18 cellular contexts compared by ENCODE assay signal in genomic region chr4:140688711-140689598, GRCh38.
DNase-seq lines count a peak whose midpoint lies in the region; ATAC-seq, FAIRE-seq and TF ChIP-seq lines count a peak whose summit lies in the region.
"Had no signal": no experiment of that assay in that cellular context is flagged by ENCODE, and none has a peak within 500 bp of the region (broad histone marks: within the 10 kb centered on the region; RNA-seq: fewer than 3 reads in every experiment).

No MANE protein-coding gene starts in this region.

- H2AFZ ChIP-seq in astrocyte (ENCODE audit: low read depth, low read length): no peak overlapping the region

- peaks cover 2% of the 10 kb centered on the region for H3K36me3 ChIP-seq in astrocyte (ENCODE audit: insufficient read depth, low read length)

- no peaks in the 10 kb centered on the region for H3K36me3 Mint-ChIP-seq in HFFc6 (ENCODE audit: low read depth)
- no peaks in the 10 kb centered on the region for H3K36me3 Mint-ChIP-seq in astrocyte (ENCODE audit: low read depth, unreplicated experiment)

- H3K4me3 ChIP-seq in AG10803 (ENCODE audit: low read length): no peak overlapping the region
- no peak overlapping the region for H3K4me3 ChIP-seq in astrocyte (ENCODE audit: insufficient read depth, low read depth, low read length)
- H3K4me3 ChIP-seq: K562, upper lobe of left lung had no signal

- H3K27ac ChIP-seq in astrocyte (ENCODE audit: low read depth, low read length): no peak overlapping the region

- H3K9me3 Mint-ChIP-seq in HFFc6 (no peaks in the 10 kb centered on the region), astrocyte (ENCODE audit: unreplicated experiment) (no peaks in the 10 kb centered on the region)
- H3K9me3 Mint-ChIP-seq: activated CD8-positive, alpha-beta T cell treated with anti-CD3 and anti-CD28 coated beads for 36 hours; activated T-helper 1 cell treated with anti-CD3 and anti-CD28 coated beads, Interleukin-12 subunit alpha, Interleukin-12 subunit beta, Interleukin-2, Interleukin-4 antibody, amounts not matched to agents 30 ng/mL and 10 ng/mL and 1 ng/mL, durations not matched to agents 14 hours and 24 hours and 36 hours had no signal

- H3K9me3 ChIP-seq in astrocyte (ENCODE audit: insufficient read depth, low read depth, low read length): no peaks in the 10 kb centered on the region
- H3K9me3 ChIP-seq: upper lobe of left lung had no signal

- TF ChIP-seq CTCF in AG10803 (conservative IDR thresholded peaks at IDR 0.05; ENCODE audit: low read length): no peak
- TF ChIP-seq CTCF in HFFc6 (IDR thresholded peaks at IDR 0.05): no peak
- no peak for TF ChIP-seq CTCF in astrocyte (IDR thresholded peaks at IDR 0.05; ENCODE audit: insufficient read depth, low read depth, low read length)

- FAIRE-seq in astrocyte (lab: Jason Lieb, UNC): no peak
- FAIRE-seq: D721Med, H1, K562 had no signal

- peaks cover 10% of the 10 kb centered on the region for H3K4me1 ChIP-seq in astrocyte (ENCODE audit: insufficient read depth, low read length)

- H3K4me1 Mint-ChIP-seq in HFFc6 (ENCODE audit: low read depth): peaks cover 44% of the 10 kb centered on the region
- peaks cover 20% of the 10 kb centered on the region for H3K4me1 Mint-ChIP-seq in astrocyte (ENCODE audit: low read depth, unreplicated experiment)

- H3K27me3 ChIP-seq in astrocyte (ENCODE audit: insufficient read depth, low read length): no peaks in the 10 kb centered on the region
- H3K27me3 ChIP-seq: upper lobe of left lung had no signal

- peak overlapping the region; percentile 52 for H3K27ac Mint-ChIP-seq in HFFc6
- H3K27ac Mint-ChIP-seq in astrocyte (ENCODE audit: unreplicated experiment): peak overlapping the region; percentile 86
- H3K27ac Mint-ChIP-seq: activated CD8-positive, alpha-beta T cell treated with anti-CD3 and anti-CD28 coated beads for 36 hours; activated T-helper 1 cell treated with anti-CD3 and anti-CD28 coated beads, Interleukin-12 subunit alpha, Interleukin-12 subunit beta, Interleukin-2, Interleukin-4 antibody, amounts not matched to agents 30 ng/mL and 10 ng/mL and 1 ng/mL, durations not matched to agents 14 hours and 24 hours and 36 hours had no signal

- no peaks in the 10 kb centered on the region; the same call in 1 of the 2 replicates for H3K27me3 Mint-ChIP-seq in HFFc6 (ENCODE audit: insufficient read depth)
- no peaks in the 10 kb centered on the region for H3K27me3 Mint-ChIP-seq in astrocyte (ENCODE audit: low read depth, unreplicated experiment)

- H3K4me3 Mint-ChIP-seq in HFFc6 (no peak overlapping the region), astrocyte (ENCODE audit: unreplicated experiment) (peak overlapping the region; percentile 50)
- H3K4me3 Mint-ChIP-seq: activated CD8-positive, alpha-beta T cell treated with anti-CD3 and anti-CD28 coated beads for 36 hours; activated T-helper 1 cell treated with anti-CD3 and anti-CD28 coated beads, Interleukin-12 subunit alpha, Interleukin-12 subunit beta, Interleukin-2, Interleukin-4 antibody, amounts not matched to agents 30 ng/mL and 10 ng/mL and 1 ng/mL, durations not matched to agents 14 hours and 24 hours and 36 hours had no signal

- ATAC-seq in GM21528 (IDR thresholded peaks at IDR 0.05; ENCODE audit: low FRiP score, unreplicated experiment) (no peak), HG03280 (IDR thresholded peaks at IDR 0.05; ENCODE audit: unreplicated experiment) (no peak)
- ATAC-seq: activated CD8-positive, alpha-beta T cell treated with anti-CD3 and anti-CD28 coated beads for 36 hours; K562 had no signal

- peaks cover 19% of the 10 kb centered on the region for H4K20me1 ChIP-seq in astrocyte (ENCODE audit: insufficient read depth, low read length)

- no peak overlapping the region for H3K9ac ChIP-seq in astrocyte (ENCODE audit: low read length)

- H3K4me2 ChIP-seq in astrocyte (ENCODE audit: low read length): peak overlapping the region; percentile 50

- H3K79me2 ChIP-seq in astrocyte (ENCODE audit: insufficient read depth, low read length): no peaks in the 10 kb centered on the region

- DNase-seq in AG10803 (ENCODE audit: low read depth): peak; percentile 21
- DNase-seq in HFFc6: no peak
- DNase-seq in astrocyte (ENCODE audit: low read depth): peak; percentile 12
- DNase-seq in iris pigment epithelial cell (ENCODE audit: low read depth): peak; percentile 34
- DNase-seq in SKM-1 (lab: John Stamatoyannopoulos, UW; ENCODE audit: unreplicated experiment): no peak
- DNase-seq in effector CD4-positive, alpha-beta T cell: no peak
- DNase-seq: activated CD8-positive, alpha-beta T cell treated with anti-CD3 and anti-CD28 coated beads for 36 hours; dermis blood vessel endothelial cell; NCI-H1105; NCI-H2227 treated with DMSO at 0.1 percent for 48 hours; stimulated activated CD4-positive, alpha-beta T cell treated with anti-CD3 and anti-CD28 coated beads, Interleukin-4, amount 100 ng/mL, for 4 hours; upper lobe of left lung had no signal

Comparison
In these comparisons a context has a peak if more than half of its experiments do, and no peak if none do; other contexts are left out.
1. DNase-seq: peak in AG10803 (single experiment), astrocyte (single experiment) and iris pigment epithelial cell (single experiment); none in HFFc6 (single experiment), SKM-1 (single experiment) and effector CD4-positive, alpha-beta T cell (single experiment).